ENCODE assay signal across 8 cellular contexts in the genomic region with DNA sequence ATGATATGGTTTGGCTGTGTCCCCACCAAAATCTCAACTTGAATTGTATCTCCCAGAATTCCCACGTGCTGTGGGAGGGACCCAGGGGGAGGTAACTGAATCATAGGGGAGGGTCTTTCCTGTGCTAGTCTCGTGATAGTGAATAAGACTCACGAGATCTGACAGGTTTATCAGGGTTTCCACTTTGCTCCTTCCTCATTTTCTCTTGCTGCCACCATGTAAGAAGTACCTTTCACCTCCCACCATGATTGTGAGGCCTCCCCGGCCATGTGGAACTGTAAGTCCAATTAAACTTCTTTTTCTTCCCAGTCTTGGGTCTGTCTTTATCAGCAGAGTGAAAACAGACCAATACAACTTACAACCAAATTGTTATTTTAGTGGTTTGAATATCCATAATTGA. TPM values are rescaled to one million over a fixed set of nuclear protein-coding genes. Genes with fewer than 3 reads are reported as not detected.
"Had no signal": no experiment of that assay in that cellular context is flagged by ENCODE, and none has a peak within 500 bp of the region (broad histone marks: within the 10 kb centered on the region; RNA-seq: fewer than 3 reads in every experiment).

No MANE protein-coding gene starts in this region.

RNA-seq across cellular contexts. Expression of gene CD244, which starts 5.0 kb away (rescaled TPM):
- total RNA-seq: cerebellum, RPMI7951, SJCRH30 had no signal

RNA-seq across cellular contexts. Expression of gene ITLN1, which starts 17.3 kb away (rescaled TPM):
- total RNA-seq: activated CD4-positive, alpha-beta memory T cell treated with anti-CD3 and anti-CD28 coated beads, Interleukin-2, amount 10 ng/mL, durations not matched to agents 7 days and 5 days; activated naive CD8-positive, alpha-beta T cell treated with anti-CD3 and anti-CD28 coated beads for 36 hours; activated T-cell treated with anti-CD3 and anti-CD28 coated beads, Interleukin-2, amount 50 U/mL, for 72 hours; activated T-helper 17 cell treated with anti-CD3 and anti-CD28 coated beads, Interleukin-2, amount 50 U/mL, for 72 hours; RPMI7951; SJCRH30; T-helper 2 cell treated with Interferon-gamma antibody and Interleukin-4, amounts not matched to agents 100 ng/mL and 5 ng/mL, for 36 hours had no signal
